In genomic region chr2:226529556-226529955, GRCh38 we compare ENCODE assay signal across 19 cellular contexts.
DNase-seq lines count a peak whose midpoint lies in the region; ATAC-seq and TF ChIP-seq lines count a peak whose summit lies in the region.
"Had no signal": no experiment of that assay in that cellular context is flagged by ENCODE, and none has a peak within 500 bp of the region (broad histone marks: within the 10 kb centered on the region; RNA-seq: fewer than 3 reads in every experiment).

No MANE protein-coding gene starts in this region.

- H3K4me3 Mint-ChIP-seq in neural crest cell = no peak overlapping the region
- H3K4me3 Mint-ChIP-seq: B cell; CD8-positive, alpha-beta T cell had no signal

- no peak for TF ChIP-seq CTCF in gastroesophageal sphincter (IDR thresholded peaks at IDR 0.05)
- TF ChIP-seq CTCF in neural crest cell (conservative IDR thresholded peaks at IDR 0.05) = no peak

- no peaks in the 10 kb centered on the region for H3K27me3 Mint-ChIP-seq in neural crest cell (ENCODE audit: low read depth)
- H3K27me3 Mint-ChIP-seq: B cell; CD4-positive, CD25-positive, alpha-beta regulatory T cell had no signal

- no peak for TF ChIP-seq POLR2A in gastroesophageal sphincter (IDR thresholded peaks at IDR 0.05)

- peak overlapping the region; percentile 35 for H3K27ac Mint-ChIP-seq in neural crest cell (ENCODE audit: unreplicated experiment)
- H3K27ac Mint-ChIP-seq: B cell; CD4-positive, CD25-positive, alpha-beta regulatory T cell; CD8-positive, alpha-beta T cell had no signal

- H3K36me3 Mint-ChIP-seq in neural crest cell (ENCODE audit: low read depth) = no peaks in the 10 kb centered on the region
- H3K36me3 Mint-ChIP-seq: CD4-positive, CD25-positive, alpha-beta regulatory T cell; CD8-positive, alpha-beta T cell had no signal

- no peaks in the 10 kb centered on the region for H3K4me1 ChIP-seq in gastroesophageal sphincter
- H3K4me1 ChIP-seq: BLaER1, Caco-2 had no signal

- no peaks in the 10 kb centered on the region for H3K4me1 Mint-ChIP-seq in neural crest cell
- H3K4me1 Mint-ChIP-seq: B cell; CD4-positive, CD25-positive, alpha-beta regulatory T cell had no signal

- no peaks in the 10 kb centered on the region for H3K9me3 ChIP-seq in gastroesophageal sphincter
- H3K9me3 ChIP-seq: BLaER1, Caco-2 had no signal

- no peak overlapping the region for H3K4me3 ChIP-seq in gastroesophageal sphincter
- H3K4me3 ChIP-seq: BLaER1, GM12878, GM23248 had no signal

- no peak for TF ChIP-seq EP300 in gastroesophageal sphincter (IDR thresholded peaks at IDR 0.05)

- H3K27me3 ChIP-seq in gastroesophageal sphincter = no peaks in the 10 kb centered on the region
- H3K27me3 ChIP-seq: BLaER1 had no signal

- DNase-seq in LHCN-M2 (ENCODE audit: low read depth) = peak; percentile 68
- DNase-seq in neural crest cell (ENCODE audit: low read depth, low spot score) = no peak
- DNase-seq in KG1 (lab: John Stamatoyannopoulos, UW) = no peak
- DNase-seq: Caco-2; CD4-positive, CD25-positive, alpha-beta regulatory T cell; CD8-positive, alpha-beta T cell; DMS153; EL; GDM1; GM23248; H7; HCEC 1CT had no signal

- no peaks in the 10 kb centered on the region for H3K36me3 ChIP-seq in gastroesophageal sphincter
- H3K36me3 ChIP-seq: BLaER1 had no signal

- H3K27ac ChIP-seq in gastroesophageal sphincter = no peak overlapping the region
- H3K27ac ChIP-seq: BLaER1, C4-2B, GM23248 had no signal

- ATAC-seq in gastroesophageal sphincter (peak; percentile 16), HG02885 (IDR thresholded peaks at IDR 0.05; ENCODE audit: poor library complexity, unreplicated experiment) (no peak), HG03457 (IDR thresholded peaks at IDR 0.05; ENCODE audit: unreplicated experiment) (no peak)
- ATAC-seq: CD8-positive, alpha-beta T cell; GM12878 had no signal

- 93 to 100% methylated on average over 2 of the region's 2 CpGs for WGBS in gastroesophageal sphincter (ENCODE audit: low coverage in 1 of 2), 2 donors

- peaks cover 7% of the 10 kb centered on the region for H3K9me3 Mint-ChIP-seq in neural crest cell
- H3K9me3 Mint-ChIP-seq: CD8-positive, alpha-beta T cell had no signal
